In the genomic region with DNA sequence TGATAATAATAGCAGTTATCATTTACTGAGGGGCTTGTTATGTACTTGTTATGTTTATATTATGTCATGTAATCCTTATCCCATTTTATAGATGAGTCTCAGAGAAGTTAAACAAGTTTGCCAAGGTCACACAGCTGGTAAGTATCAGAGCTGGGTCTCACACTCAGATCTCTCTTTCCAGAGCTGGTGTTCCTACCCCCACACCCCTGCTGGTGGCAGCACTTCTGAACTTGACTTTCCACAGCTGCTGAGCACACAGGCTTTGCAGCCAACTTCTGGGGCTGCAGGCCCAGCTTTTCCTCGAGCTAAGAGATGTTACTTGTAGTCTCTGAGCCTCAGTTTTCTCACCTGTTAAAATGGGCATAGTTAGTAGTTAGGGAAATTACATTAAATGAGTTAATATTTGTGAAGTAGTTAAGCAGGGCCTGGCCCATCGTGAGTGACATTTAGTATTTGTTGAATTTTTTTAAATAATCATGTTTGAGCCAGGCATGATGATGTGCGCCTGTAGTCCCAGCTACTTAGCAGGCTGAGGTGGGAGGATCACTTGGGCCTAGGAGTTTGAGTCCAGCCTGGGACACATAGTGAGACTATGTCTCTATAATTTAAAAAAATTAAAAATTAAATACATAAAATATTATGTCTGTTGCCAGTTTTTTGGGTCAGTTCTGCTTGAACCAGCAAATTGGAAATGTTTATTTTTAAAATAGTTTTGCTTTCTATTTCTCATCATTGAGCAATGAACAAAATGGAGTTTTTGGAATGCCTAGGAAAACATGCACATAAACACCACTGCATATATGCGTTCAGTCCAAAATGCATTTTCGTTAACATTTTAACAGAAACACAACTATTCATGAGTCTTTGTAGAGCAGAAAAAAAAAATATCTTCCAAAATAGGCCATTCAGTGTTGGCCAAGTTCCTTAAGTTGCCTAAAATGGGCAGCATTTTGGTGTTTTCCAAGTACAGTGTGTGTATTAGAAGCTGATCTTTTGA, we compare ENCODE assay signal across 9 cellular contexts.
DNase-seq lines count a peak whose midpoint lies in the region; ATAC-seq and TF ChIP-seq lines count a peak whose summit lies in the region.
"Had no signal": no experiment of that assay in that cellular context is flagged by ENCODE, and none has a peak within 500 bp of the region (broad histone marks: within the 10 kb centered on the region; RNA-seq: fewer than 3 reads in every experiment).

No MANE protein-coding gene starts in this region.

- H3K27me3 ChIP-seq in naive thymus-derived CD4-positive, alpha-beta T cell (ENCODE audit: control insufficient read depth in 2 of 2, insufficient read depth in 2 of 2, low read length in 2 of 2): no peaks in the 10 kb centered on the region
- H3K27me3 ChIP-seq: neutrophil had no signal

- no peaks in the 10 kb centered on the region for H3K36me3 Mint-ChIP-seq in activated CD4-positive, alpha-beta T cell treated with anti-CD3 and anti-CD28 coated beads, Interleukin-2, amount 10 ng/mL, durations not matched to agents 7 days and 5 days (ENCODE audit: low read depth)
- no peaks in the 10 kb centered on the region for H3K36me3 Mint-ChIP-seq in naive thymus-derived CD4-positive, alpha-beta T cell

- H3K4me3 ChIP-seq in naive thymus-derived CD4-positive, alpha-beta T cell (ENCODE audit: low read length): no peak overlapping the region

- intact Hi-C loops in naive thymus-derived CD4-positive, alpha-beta T cell (cut with micrococcal nuclease): no loop called here

- H3K27me3 Mint-ChIP-seq in activated CD4-positive, alpha-beta T cell treated with anti-CD3 and anti-CD28 coated beads, Interleukin-2, amount 10 ng/mL, durations not matched to agents 7 days and 5 days: no peaks in the 10 kb centered on the region
- peaks cover 0 to 5% (median 0%) of the 10 kb centered on the region in 5 donors for H3K27me3 Mint-ChIP-seq in naive thymus-derived CD4-positive, alpha-beta T cell

- H3K4me1 ChIP-seq in naive thymus-derived CD4-positive, alpha-beta T cell (ENCODE audit: control insufficient read depth in 2 of 2, insufficient read depth in 2 of 2, low read length in 2 of 2): no peaks in the 10 kb centered on the region

- POLR2A ChIA-PET in activated CD4-positive, alpha-beta T cell treated with anti-CD3 and anti-CD28 coated beads, Interleukin-2, amount 10 ng/mL, durations not matched to agents 7 days and 5 days (lab: Charles Lee): no interaction called here
- POLR2A ChIA-PET in naive thymus-derived CD4-positive, alpha-beta T cell (lab: Charles Lee): interaction anchor here (0.7 kb wide), 1 partner anchor 38 kb away, joined by 3 read pairs; no protein-coding TSS in a partner anchor

- TF ChIP-seq CTCF in GM20000 (IDR thresholded peaks at IDR 0.05; ENCODE audit: extremely low read depth, missing control alignments): peak; percentile 23

- no peaks in the 10 kb centered on the region for H3K36me3 ChIP-seq in naive thymus-derived CD4-positive, alpha-beta T cell (ENCODE audit: control insufficient read depth in 2 of 3, insufficient read depth in 3 of 3, low read length in 3 of 3)
- H3K36me3 ChIP-seq: neutrophil had no signal

- no peak overlapping the region for H3K4me3 Mint-ChIP-seq in activated CD4-positive, alpha-beta T cell treated with anti-CD3 and anti-CD28 coated beads, Interleukin-2, amount 10 ng/mL, durations not matched to agents 7 days and 5 days
- no peak overlapping the region for H3K4me3 Mint-ChIP-seq in naive thymus-derived CD4-positive, alpha-beta T cell

- no peak overlapping the region for H3K27ac Mint-ChIP-seq in activated CD4-positive, alpha-beta T cell treated with anti-CD3 and anti-CD28 coated beads, Interleukin-2, amount 10 ng/mL, durations not matched to agents 7 days and 5 days
- H3K27ac Mint-ChIP-seq in naive thymus-derived CD4-positive, alpha-beta T cell: no peak overlapping the region

- H3K9me3 Mint-ChIP-seq in activated CD4-positive, alpha-beta T cell treated with anti-CD3 and anti-CD28 coated beads, Interleukin-2, amount 10 ng/mL, durations not matched to agents 7 days and 5 days: no peaks in the 10 kb centered on the region
- peaks cover 0 to 3% (median 0%) of the 10 kb centered on the region in 11 donors for H3K9me3 Mint-ChIP-seq in naive thymus-derived CD4-positive, alpha-beta T cell

- CTCF ChIA-PET in activated CD4-positive, alpha-beta T cell treated with anti-CD3 and anti-CD28 coated beads, Interleukin-2, amount 10 ng/mL, durations not matched to agents 7 days and 5 days (lab: Charles Lee): interaction anchor here (1.4 to 2.1 kb wide), 2 partner anchors 11 to 62 kb away, joined by 6 read pairs; no protein-coding TSS in a partner anchor
- CTCF ChIA-PET in naive thymus-derived CD4-positive, alpha-beta T cell (lab: Charles Lee): interaction anchor here (0.7 to 1.0 kb wide), 2 partner anchors 9 to 14 kb away, joined by 3 to 4 read pairs; no protein-coding TSS in a partner anchor

- DNase-seq in GM20000 (ENCODE audit: low spot score): no peak
- DNase-seq in RPMI7951 (ENCODE audit: low read depth): peak; percentile 54
- DNase-seq in fibroblast of peridontal ligament (ENCODE audit: extremely low read depth): peak; percentile 85
- peak; percentile 41 for DNase-seq in renal cortical epithelial cell (ENCODE audit: low read depth)
- DNase-seq in activated CD4-positive, alpha-beta T cell treated with anti-CD3 and anti-CD28 coated beads, Interleukin-2, amount 10 ng/mL, durations not matched to agents 7 days and 5 days: no peak
- no peak for DNase-seq in naive thymus-derived CD4-positive, alpha-beta T cell
- DNase-seq in T-helper 1 cell: no peak

- H3K4me1 Mint-ChIP-seq in activated CD4-positive, alpha-beta T cell treated with anti-CD3 and anti-CD28 coated beads, Interleukin-2, amount 10 ng/mL, durations not matched to agents 7 days and 5 days: no peaks in the 10 kb centered on the region
- no peaks in the 10 kb centered on the region for H3K4me1 Mint-ChIP-seq in naive thymus-derived CD4-positive, alpha-beta T cell

- H3K9me3 ChIP-seq in naive thymus-derived CD4-positive, alpha-beta T cell (ENCODE audit: control insufficient read depth in 2 of 3, low read length in 3 of 3): no peaks in the 10 kb centered on the region
- H3K9me3 ChIP-seq: neutrophil had no signal

- no peak for ATAC-seq in HG02885 (IDR thresholded peaks at IDR 0.05; ENCODE audit: poor library complexity, unreplicated experiment)
- no peak for ATAC-seq in naive thymus-derived CD4-positive, alpha-beta T cell

- H3K27ac ChIP-seq in naive thymus-derived CD4-positive, alpha-beta T cell (ENCODE audit: low read depth, low read length): no peak overlapping the region
- H3K27ac ChIP-seq: neutrophil had no signal

Comparison
In these comparisons a context has a peak if more than half of its experiments do, and no peak if none do; other contexts are left out.
1. DNase-seq: peak in RPMI7951 (single experiment), fibroblast of peridontal ligament (single experiment) and renal cortical epithelial cell (single experiment); none in GM20000 (single experiment), activated CD4-positive, alpha-beta T cell treated with anti-CD3 and anti-CD28 coated beads, Interleukin-2, amount 10 ng/mL, durations not matched to agents 7 days and 5 days (single experiment), naive thymus-derived CD4-positive, alpha-beta T cell (0 of 9) and T-helper 1 cell (0 of 5).